Comparison of ENCODE assay signal across 30 cellular contexts in the genomic region with DNA sequence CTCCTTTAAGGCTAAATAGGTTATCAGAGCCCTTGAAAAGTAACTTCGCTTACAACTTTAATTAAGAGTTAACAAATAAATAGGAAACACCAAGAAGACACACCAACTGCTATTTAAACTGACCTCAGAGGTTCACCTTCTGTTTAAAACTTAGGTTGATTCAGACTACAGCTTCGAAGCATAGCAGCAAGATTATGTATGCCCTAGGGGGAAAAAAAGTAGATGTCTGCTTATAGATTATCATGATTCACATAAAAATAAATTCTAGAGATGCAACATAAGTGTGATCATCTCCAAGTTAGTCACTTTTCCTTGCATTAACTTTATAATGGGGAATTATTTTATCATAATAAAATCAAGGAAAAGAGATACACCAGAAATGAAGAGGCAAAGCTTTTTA. TPM values are rescaled to one million over a fixed set of nuclear protein-coding genes. Genes with fewer than 3 reads are reported as not detected.
DNase-seq lines count a peak whose midpoint lies in the region; ATAC-seq and TF ChIP-seq lines count a peak whose summit lies in the region.
"Had no signal": no experiment of that assay in that cellular context is flagged by ENCODE, and none has a peak within 500 bp of the region (broad histone marks: within the 10 kb centered on the region; RNA-seq: fewer than 3 reads in every experiment).

No MANE protein-coding gene starts in this region.

- peak overlapping the region; percentile 9 for H3K27ac Mint-ChIP-seq in CD4-positive, alpha-beta T cell
- H3K27ac Mint-ChIP-seq in activated naive CD8-positive, alpha-beta T cell treated with anti-CD3 and anti-CD28 coated beads for 36 hours = peak overlapping the region; percentile 20
- peak overlapping the region; percentile 60 for H3K27ac Mint-ChIP-seq in mesothelial cell of epicardium
- H3K27ac Mint-ChIP-seq: activated CD4-positive, alpha-beta T cell treated with anti-CD3 and anti-CD28 coated beads, Interleukin-2, amount 10 ng/mL, durations not matched to agents 24 days and 14 days had no signal

- 46 to 71% methylated on average over 2 of the region's 2 CpGs for WGBS in esophagus squamous epithelium, 2 donors

- TF ChIP-seq POLR2A in esophagus squamous epithelium (IDR thresholded peaks at IDR 0.05) = no peak

- peak overlapping the region; percentile 25 for H3K4me3 Mint-ChIP-seq in CD4-positive, alpha-beta T cell
- no peak overlapping the region for H3K4me3 Mint-ChIP-seq in activated naive CD8-positive, alpha-beta T cell treated with anti-CD3 and anti-CD28 coated beads for 36 hours
- H3K4me3 Mint-ChIP-seq in mesothelial cell of epicardium = no peak overlapping the region
- H3K4me3 Mint-ChIP-seq: activated CD4-positive, alpha-beta T cell treated with anti-CD3 and anti-CD28 coated beads, Interleukin-2, amount 10 ng/mL, durations not matched to agents 24 days and 14 days had no signal

- H3K4me1 Mint-ChIP-seq in CD4-positive, alpha-beta T cell (ENCODE audit: low read depth) = peaks cover 73% of the 10 kb centered on the region
- peaks cover 52% of the 10 kb centered on the region for H3K4me1 Mint-ChIP-seq in activated naive CD8-positive, alpha-beta T cell treated with anti-CD3 and anti-CD28 coated beads for 36 hours
- peaks cover 12% of the 10 kb centered on the region for H3K4me1 Mint-ChIP-seq in mesothelial cell of epicardium

- DNase-seq in CD4-positive, alpha-beta T cell = no peak
- DNase-seq in EH (ENCODE audit: low read depth) (peak; percentile 8), mesothelial cell of epicardium (ENCODE audit: low spot score in 2 of 2, unreplicated experiment in 2 of 2) (no peak), GM13976 (ENCODE audit: low spot score) (no peak), esophagus squamous epithelium (lab: John Stamatoyannopoulos, UW) (no peak), HT-29 (ENCODE audit: low spot score) (no peak)
- DNase-seq in activated naive CD8-positive, alpha-beta T cell treated with anti-CD3 and anti-CD28 coated beads for 36 hours = no peak
- DNase-seq: activated CD4-positive, alpha-beta T cell treated with anti-CD3 and anti-CD28 coated beads, Interleukin-2, amount 10 ng/mL, durations not matched to agents 24 days and 14 days; activated naive CD4-positive, alpha-beta T cell treated with Interleukin-2 at 50 U/mL for 16 hours; C1 segment of cervical spinal cord; Calu3; colonic mucosa; DND-41; effector CD8-positive, alpha-beta T cell; erythroblast; head of caudate nucleus; islet precursor cell; KBM-7; left ventricle myocardium inferior; MG63; NCI-H1105; NCI-H187 treated with DMSO at 0.1 percent for 48 hours; NCI-H2171 treated with DMSO at 0.1 percent for 48 hours; NCI-H510A; stimulated activated CD4-positive, alpha-beta T cell treated with anti-CD3 and anti-CD28 coated beads, Interleukin-4, amount 100 ng/mL, for 1 hour; T1000; tibial artery had no signal

- no peaks in the 10 kb centered on the region for H3K9me3 Mint-ChIP-seq in CD4-positive, alpha-beta T cell
- no peaks in the 10 kb centered on the region for H3K9me3 Mint-ChIP-seq in activated naive CD8-positive, alpha-beta T cell treated with anti-CD3 and anti-CD28 coated beads for 36 hours
- H3K9me3 Mint-ChIP-seq in mesothelial cell of epicardium = no peaks in the 10 kb centered on the region
- H3K9me3 Mint-ChIP-seq: activated CD4-positive, alpha-beta T cell treated with anti-CD3 and anti-CD28 coated beads, Interleukin-2, amount 10 ng/mL, durations not matched to agents 24 days and 14 days had no signal

- intact Hi-C loops in CD4-positive, alpha-beta T cell (cut with DNase I, micrococcal nuclease) = no loop called here
- intact Hi-C loops in esophagus squamous epithelium (cut with DNase I) = no loop called here

- ATAC-seq in CD4-positive, alpha-beta T cell (ENCODE audit: poor library complexity) = no peak

- H3K27ac ChIP-seq in CD4-positive, alpha-beta T cell (ENCODE audit: low read depth, low read length) = no peak overlapping the region
- H3K27ac ChIP-seq in esophagus squamous epithelium = no peak overlapping the region
- H3K27ac ChIP-seq: colonic mucosa, left ventricle myocardium inferior, SJSA1, tibial artery, VCaP had no signal

- no peaks in the 10 kb centered on the region for H3K9me3 ChIP-seq in CD4-positive, alpha-beta T cell (ENCODE audit: control insufficient read depth, low read length)
- no peaks in the 10 kb centered on the region for H3K9me3 ChIP-seq in esophagus squamous epithelium
- H3K9me3 ChIP-seq: breast epithelium, colonic mucosa, left ventricle myocardium inferior, MG63, SJSA1, tibial artery had no signal

- CTCF ChIA-PET in CD4-positive, alpha-beta T cell (lab: Charles Lee) = interaction anchor here (1.6 kb wide), 1 partner anchor 10 kb away, joined by 5 read pairs; no protein-coding TSS in a partner anchor

- in situ Hi-C loops in GM13976 (cut with MboI; ENCODE audit: low sequenced_read_pairs, unreplicated experiment) = no loop called here

- peaks cover 0 to 32% (median 0%) of the 10 kb centered on the region in 3 donors for H3K36me3 ChIP-seq in esophagus squamous epithelium
- H3K36me3 ChIP-seq: breast epithelium, colonic mucosa had no signal

- H3K36me3 Mint-ChIP-seq in CD4-positive, alpha-beta T cell (ENCODE audit: low read depth) = peaks cover 58% of the 10 kb centered on the region
- H3K36me3 Mint-ChIP-seq in activated naive CD8-positive, alpha-beta T cell treated with anti-CD3 and anti-CD28 coated beads for 36 hours = peaks cover 28% of the 10 kb centered on the region
- peaks cover 11% of the 10 kb centered on the region for H3K36me3 Mint-ChIP-seq in mesothelial cell of epicardium

- peaks cover 0 to 91% (median 16%) of the 10 kb centered on the region in 3 donors for H3K4me1 ChIP-seq in esophagus squamous epithelium
- H3K4me1 ChIP-seq: colonic mucosa, SJSA1 had no signal

- H3K27me3 Mint-ChIP-seq in CD4-positive, alpha-beta T cell = no peaks in the 10 kb centered on the region
- no peaks in the 10 kb centered on the region for H3K27me3 Mint-ChIP-seq in activated naive CD8-positive, alpha-beta T cell treated with anti-CD3 and anti-CD28 coated beads for 36 hours
- no peaks in the 10 kb centered on the region for H3K27me3 Mint-ChIP-seq in mesothelial cell of epicardium (ENCODE audit: low read depth)
- H3K27me3 Mint-ChIP-seq: activated CD4-positive, alpha-beta T cell treated with anti-CD3 and anti-CD28 coated beads, Interleukin-2, amount 10 ng/mL, durations not matched to agents 24 days and 14 days had no signal

- POLR2A ChIA-PET in CD4-positive, alpha-beta T cell (lab: Charles Lee) = interaction anchor here (5.2 kb wide), 1 partner anchor 9 kb away, joined by 41 read pairs; the partner anchor contains the start of gene PNISR

- no peak overlapping the region for H3K4me3 ChIP-seq in esophagus squamous epithelium
- H3K4me3 ChIP-seq: breast epithelium, colonic mucosa, left ventricle myocardium inferior, MG63, SJSA1, tibial artery had no signal

- H3K27me3 ChIP-seq in CD4-positive, alpha-beta T cell (ENCODE audit: control insufficient read depth, insufficient read depth, low read length) = no peaks in the 10 kb centered on the region
- no peaks in the 10 kb centered on the region for H3K27me3 ChIP-seq in esophagus squamous epithelium
- H3K27me3 ChIP-seq: breast epithelium, colonic mucosa, MG63, SJSA1, tibial artery had no signal

- TF ChIP-seq CTCF in CD4-positive, alpha-beta T cell (IDR thresholded peaks at IDR 0.05) = no peak
- TF ChIP-seq CTCF in mesothelial cell of epicardium (IDR thresholded peaks at IDR 0.05; ENCODE audit: unreplicated experiment) (no peak), GM13976 (IDR thresholded peaks at IDR 0.05; ENCODE audit: borderline replicate concordance, control extremely low read depth, extremely low read depth, insufficient read depth, missing control alignments) (no peak), esophagus squamous epithelium (IDR thresholded peaks at IDR 0.05) (no peak)

RNA-seq across cellular contexts. Expression of gene PNISR, which starts 8.9 kb away (rescaled TPM):
- total RNA-seq in CD4-positive, alpha-beta T cell = 100 to 1,000 TPM; 310 to 317 TPM
- 10 to 100 TPM; 88.8 to 91.6 TPM for total RNA-seq in activated naive CD8-positive, alpha-beta T cell treated with anti-CD3 and anti-CD28 coated beads for 36 hours
- 194 to 206 TPM (median 203 TPM) in 3 replicates for total RNA-seq in mesothelial cell of epicardium
- total RNA-seq in esophagus squamous epithelium = 100 to 1,000 TPM in 1 of 4 donors, 10 to 100 TPM in 3; 24.3 to 118 (median 47.4) TPM
- total RNA-seq in HT-29 (2014; rRNA removed; shearing (Covaris generic)) = 27.9 and 32.9 TPM in 2 replicates

RNA-seq across cellular contexts. Expression of gene COQ3, which starts 22.2 kb away (rescaled TPM):
- total RNA-seq in CD4-positive, alpha-beta T cell = 1 to 10 TPM; 1.8 to 2.2 TPM
- total RNA-seq in activated naive CD8-positive, alpha-beta T cell treated with anti-CD3 and anti-CD28 coated beads for 36 hours = 10 to 100 TPM; 21.0 to 23.8 TPM
- 4.9 to 6.1 TPM (median 5.6 TPM) in 3 replicates for total RNA-seq in mesothelial cell of epicardium
- total RNA-seq in esophagus squamous epithelium = 10 to 100 TPM in 2 of 4 donors, 1 to 10 TPM in 2; 5.7 to 11.5 (median 9.0) TPM
- total RNA-seq in HT-29 (2014; rRNA removed; shearing (Covaris generic)) = 8.3 and 12.4 TPM in 2 replicates

Comparison
In these comparisons a context has a peak if more than half of its experiments do, and no peak if none do; other contexts are left out.
1. H3K27ac Mint-ChIP-seq: peak in every context shown above with its lines; median percentile 60 in mesothelial cell of epicardium; 20 in activated naive CD8-positive, alpha-beta T cell treated with anti-CD3 and anti-CD28 coated beads for 36 hours; 9 in CD4-positive, alpha-beta T cell.